Comparison of ENCODE assay signal across 27 cellular contexts in the genomic region with DNA sequence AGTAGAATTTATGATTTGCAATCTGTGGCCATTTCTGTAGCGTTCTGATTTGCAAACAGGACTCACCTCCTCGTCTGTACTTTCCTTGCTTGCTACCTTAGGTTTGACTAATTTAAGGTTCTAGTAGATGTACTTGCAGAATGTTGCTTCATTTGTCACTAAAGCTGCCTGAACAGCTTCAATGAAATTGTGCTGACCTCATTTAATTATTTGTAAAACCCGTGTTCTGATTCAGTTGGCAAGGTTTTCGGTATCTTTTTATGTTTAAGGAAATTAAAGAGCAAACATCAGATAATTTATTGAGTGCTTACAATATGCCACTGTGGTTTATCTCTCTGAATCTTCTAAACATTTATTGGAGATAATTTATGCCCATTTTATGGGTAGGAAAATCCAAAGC.
"Had no signal": no experiment of that assay in that cellular context is flagged by ENCODE, and none has a peak within 500 bp of the region (broad histone marks: within the 10 kb centered on the region; RNA-seq: fewer than 3 reads in every experiment).

No MANE protein-coding gene starts in this region.

- H3K27ac ChIP-seq: stomach, suprapubic skin, testis, thoracic aorta, thyroid gland, tibial artery, tibial nerve, transverse colon, upper lobe of left lung, upper lobe of right lung, uterus, vagina had no signal

- H3K4me1 ChIP-seq: stomach, suprapubic skin, testis, thyroid gland, tibial artery, tibial nerve, transverse colon, upper lobe of left lung, upper lobe of right lung, uterus, vagina had no signal

- ATAC-seq: stimulated activated effector memory CD8-positive, alpha-beta T cell treated with anti-CD3 and anti-CD28 coated beads, Interleukin-12 subunit alpha, Interleukin-12 subunit beta, amount 100 ng/mL, for 72 hours; stimulated activated memory B cell treated with anti-CD40 and anti-IgM and Interleukin-4, amounts not matched to agents 10 μg/mL and 1 μg/mL and 100 μg/mL, for 72 hours; stimulated activated naive B cell treated with anti-CD40 and anti-IgM and Interleukin-4, amounts not matched to agents 10 μg/mL and 1 μg/mL and 100 μg/mL, for 72 hours; stimulated activated naive CD8-positive, alpha-beta T cell treated with anti-CD3 and anti-CD28 coated beads, Interleukin-15, amount 100 ng/mL, for 72 hours; stimulated activated naive CD8-positive, alpha-beta T cell treated with anti-CD3 and anti-CD28 coated beads, Interleukin-15, Interleukin-2, amounts not matched to agents 100 U/mL and 50 U/mL, for 24 hours; upper lobe of right lung had no signal

- H3K27me3 ChIP-seq: suprapubic skin, testis, thyroid gland, tibial artery, tibial nerve, transverse colon, upper lobe of left lung, upper lobe of right lung, uterus, vagina had no signal

- FAIRE-seq: urothelium cell line had no signal

- DNase-seq: stimulated activated CD4-positive, alpha-beta T cell treated with anti-CD3 and anti-CD28 coated beads, Interleukin-2, amount 100 ng/mL, for 48 hours; stimulated activated CD4-positive, alpha-beta T cell treated with anti-CD3 and anti-CD28 coated beads, Interleukin-4, amount 100 ng/mL, for 1 hour; stimulated activated CD4-positive, alpha-beta T cell treated with anti-CD3 and anti-CD28 coated beads, Interleukin-4, amount 100 ng/mL, for 24 hours; stimulated activated CD4-positive, alpha-beta T cell treated with anti-CD3 and anti-CD28 coated beads, Interleukin-4, amount 100 ng/mL, for 4 hours; stimulated activated CD8-positive, alpha-beta memory T cell treated with anti-CD3 and anti-CD28 coated beads, Interleukin-4, amount 100 ng/mL, for 48 hours; stimulated activated naive B cell treated with anti-CD40 and anti-IgM and Interleukin-4, amounts not matched to agents 10 μg/mL and 1 μg/mL and 100 μg/mL, for 72 hours; stimulated activated naive CD4-positive, alpha-beta T cell; stimulated activated naive CD4-positive, alpha-beta T cell treated with Interleukin-2 at 50 U/mL for 16 hours; stimulated activated naive CD8-positive, alpha-beta T cell treated with anti-CD3 and anti-CD28 coated beads, Interleukin-15, amount 100 ng/mL, for 72 hours; stimulated activated naive CD8-positive, alpha-beta T cell treated with anti-CD3 and anti-CD28 coated beads, Interleukin-15, Interleukin-2, amounts not matched to agents 100 U/mL and 50 U/mL, for 24 hours; stomach; substantia nigra; testis; thyroid gland; tibial artery; transverse colon; trophoblast cell; upper lobe of left lung; upper lobe of right lung; uterus had no signal

- H3K4me3 ChIP-seq: stomach, suprapubic skin, testis, thoracic aorta, thyroid gland, tibial artery, tibial nerve, transverse colon, upper lobe of left lung, upper lobe of right lung, uterus, vagina had no signal

- H3K36me3 ChIP-seq: stomach, suprapubic skin, thoracic aorta, thyroid gland, tibial artery, tibial nerve, transverse colon, upper lobe of left lung, upper lobe of right lung, uterus, vagina had no signal

- H3K9me3 ChIP-seq: testis, thoracic aorta, thyroid gland, tibial artery, transverse colon, upper lobe of left lung, upper lobe of right lung, uterus, vagina had no signal
